ENCODE assay signal across 9 cellular contexts in the genomic region with DNA sequence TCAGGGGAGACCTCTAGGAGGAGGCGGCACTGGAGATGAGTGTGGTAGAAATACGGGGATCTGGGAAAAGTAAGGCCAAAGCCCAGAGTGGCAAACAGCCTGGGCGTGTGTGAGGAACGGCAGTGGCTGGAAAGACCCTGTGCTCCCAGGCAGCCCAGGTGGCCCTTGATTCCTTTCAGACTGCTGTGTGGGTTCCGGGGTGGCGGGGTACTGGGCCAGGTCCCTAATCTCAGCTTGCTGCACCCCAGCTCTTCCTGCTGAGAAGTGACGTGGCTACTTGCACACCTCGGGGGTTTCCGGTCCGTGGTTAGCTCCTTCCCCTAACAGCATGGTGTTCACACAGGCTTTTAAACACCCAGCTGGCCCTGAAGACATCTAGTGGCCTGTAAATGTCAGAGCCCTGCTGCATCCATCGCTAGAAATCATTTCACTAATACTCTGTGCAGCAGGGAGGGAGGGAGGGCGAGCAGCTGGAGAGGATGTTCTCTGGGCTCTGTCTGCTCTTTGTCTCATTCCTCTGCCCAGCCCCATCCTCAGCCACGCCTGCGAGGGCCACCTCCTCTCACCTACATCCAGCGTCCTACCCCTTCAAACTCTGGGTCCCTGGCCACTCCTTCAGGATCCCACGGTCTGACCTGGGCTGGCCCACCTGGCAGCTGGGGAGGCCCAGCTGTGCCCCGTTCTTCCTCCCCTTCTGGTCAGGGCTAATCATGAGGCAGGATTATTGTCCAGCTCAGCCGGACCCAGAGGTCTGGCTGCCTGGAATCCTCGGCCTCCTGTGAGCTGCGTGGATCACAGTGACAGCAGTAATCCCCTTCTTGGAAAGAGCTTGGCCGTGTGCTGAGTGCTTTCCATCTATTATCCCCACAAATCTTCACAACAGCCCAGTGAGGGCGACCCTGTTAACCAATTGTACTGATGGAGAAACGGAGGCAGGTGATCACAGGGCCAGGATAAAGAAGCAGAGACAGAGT. TPM values are rescaled to one million over a fixed set of nuclear protein-coding genes. Genes with fewer than 3 reads are reported as not detected.
DNase-seq lines count a peak whose midpoint lies in the region; ATAC-seq and TF ChIP-seq lines count a peak whose summit lies in the region.
"Had no signal": no experiment of that assay in that cellular context is flagged by ENCODE, and none has a peak within 500 bp of the region (broad histone marks: within the 10 kb centered on the region; RNA-seq: fewer than 3 reads in every experiment).

No MANE protein-coding gene starts in this region.

- 82% methylated on average over 23 of the region's 23 CpGs for WGBS in hepatocyte (ENCODE audit: low lambda C conversion rate, missing lambda C conversion rate)

- no peaks in the 10 kb centered on the region for H3K9me3 Mint-ChIP-seq in natural killer cell

- peak; percentile 80 for ATAC-seq in GM21576 (IDR thresholded peaks at IDR 0.05; ENCODE audit: unreplicated experiment)
- ATAC-seq in natural killer cell = peak; percentile 93 to 98 (median 96)
- ATAC-seq: HCT116 had no signal

- intact Hi-C loops in natural killer cell (cut with micrococcal nuclease) = loop anchor here (1.0 to 2.0 kb wide), 3 partner anchors 23 to 89 kb away; no protein-coding TSS in a partner anchor

- peaks cover 9% of the 10 kb centered on the region for H4K20me1 ChIP-seq in hepatocyte (ENCODE audit: insufficient read depth, poor library complexity, severe bottlenecking)

- TF ChIP-seq CTCF in natural killer cell (IDR thresholded peaks at IDR 0.05) (peak; percentile 25), hepatocyte (IDR thresholded peaks at IDR 0.05; ENCODE audit: poor library complexity) (no peak)

- H3K9me3 ChIP-seq in hepatocyte (ENCODE audit: low read depth) = no peaks in the 10 kb centered on the region

- peak overlapping the region; percentile 99 to 100 for H3K27ac Mint-ChIP-seq in natural killer cell

- H3K4me3 ChIP-seq in GM08714 (ENCODE audit: low read length) (peak overlapping the region; percentile 9; the same call in 1 of the 2 replicates), hepatocyte (no peak overlapping the region)

- H2AFZ ChIP-seq in hepatocyte = no peak overlapping the region

- no peaks in the 10 kb centered on the region for H3K4me1 ChIP-seq in hepatocyte (ENCODE audit: insufficient read depth)

- peaks cover 25% of the 10 kb centered on the region for H3K79me2 ChIP-seq in hepatocyte

- no peaks in the 10 kb centered on the region for H3K9me2 ChIP-seq in hepatocyte (replicated peaks; ENCODE audit: insufficient read depth)

- DNase-seq in NCI-H2227 treated with DMSO at 0.1 percent for 48 hours (lab: John Stamatoyannopoulos, UW) (peak; percentile 15), natural killer cell (peak; percentile 83), DMS53 treated with DMSO at 0.1 percent for 48 hours (lab: John Stamatoyannopoulos, UW; ENCODE audit: unreplicated experiment) (no peak), hepatocyte (ENCODE audit: low spot score) (no peak), HPDE6-E6E7 (ENCODE audit: extremely low spot score) (no peak)
- DNase-seq in activated T-helper 1 cell treated with anti-CD3 and anti-CD28 coated beads, Interleukin-2, amount 50 U/mL, for 16 hours (ENCODE audit: low read depth in 1 of 2, low spot score in 1 of 2) = peak; percentile 77 to 82

- H3K4me1 Mint-ChIP-seq in natural killer cell = peaks cover 64 to 68% of the 10 kb centered on the region in 2 donors

- no peaks in the 10 kb centered on the region for H3K36me3 ChIP-seq in hepatocyte (replicated peaks; ENCODE audit: insufficient read depth, low read depth)

- H3K36me3 Mint-ChIP-seq in natural killer cell = no peaks in the 10 kb centered on the region

- H3K27me3 Mint-ChIP-seq in natural killer cell (ENCODE audit: low read depth in 2 of 2) = no peaks in the 10 kb centered on the region

- no peak overlapping the region for H3K27ac ChIP-seq in hepatocyte

- peak overlapping the region; percentile 87 for H3K4me3 Mint-ChIP-seq in natural killer cell

- H3K27me3 ChIP-seq in hepatocyte = no peaks in the 10 kb centered on the region

- H3K4me2 ChIP-seq in hepatocyte = no peak overlapping the region

RNA-seq across cellular contexts. Expression of a gene that starts 7.2 kb away (rescaled TPM):
- total RNA-seq in natural killer cell (10 to 100 TPM; 70.0 to 74.6 (median 72.3) TPM), hepatocyte (14.9 and 21.7 TPM in 2 replicates)
- polyA plus RNA-seq in hepatocyte = 22.5 and 22.6 TPM in 2 replicates

RNA-seq across cellular contexts. Expression of a gene that starts 29.2 kb away (rescaled TPM):
- total RNA-seq in natural killer cell (1 to 10 TPM in 1 of 3 donors, under 1 TPM in 1, not detected in 1; 0.66 to 1.3 TPM), hepatocyte (2.5 and 3.4 TPM in 2 replicates)
- 7.3 and 8.5 TPM in 2 replicates for polyA plus RNA-seq in hepatocyte

RNA-seq across cellular contexts. Expression of a gene that starts 46.0 kb away (rescaled TPM):
- 10 to 100 TPM; 23.1 to 35.2 (median 30.3) TPM for total RNA-seq in natural killer cell
- total RNA-seq in hepatocyte = 22.0 and 35.5 TPM in 2 replicates
- polyA plus RNA-seq in hepatocyte = 19.1 and 21.2 TPM in 2 replicates

RNA-seq across cellular contexts. Expression of a gene that starts 56.4 kb away (rescaled TPM):
- total RNA-seq in natural killer cell (10 to 100 TPM; 32.4 to 42.6 (median 37.9) TPM), hepatocyte (12.6 and 15.8 TPM in 2 replicates)
- polyA plus RNA-seq in hepatocyte = 37.9 and 44.6 TPM in 2 replicates

Comparison
In these comparisons a context has a peak if more than half of its experiments do, and no peak if none do; other contexts are left out.
1. DNase-seq: peak in NCI-H2227 treated with DMSO at 0.1 percent for 48 hours (single experiment), activated T-helper 1 cell treated with anti-CD3 and anti-CD28 coated beads, Interleukin-2, amount 50 U/mL, for 16 hours (2 of 2) and natural killer cell (single experiment); none in DMS53 treated with DMSO at 0.1 percent for 48 hours (single experiment), hepatocyte (single experiment) and HPDE6-E6E7 (single experiment).